ENCODE assay signal across 8 cellular contexts in genomic region chr7:95794917-95795515, GRCh38. TPM values are rescaled to one million over a fixed set of nuclear protein-coding genes. Genes with fewer than 3 reads are reported as not detected.
DNase-seq lines count a peak whose midpoint lies in the region; ATAC-seq, FAIRE-seq and TF ChIP-seq lines count a peak whose summit lies in the region.

No MANE protein-coding gene starts in this region.

- H3K27ac ChIP-seq in SJCRH30: no peak overlapping the region

- peaks cover 2% of the 10 kb centered on the region in 2 donors for H3K9me3 Mint-ChIP-seq in activated T-cell treated with anti-CD3 and anti-CD28 coated beads, Interleukin-2, amount 50 U/mL, for 72 hours
- peaks cover 3 to 15% of the 10 kb centered on the region in 2 donors for H3K9me3 Mint-ChIP-seq in effector memory CD8-positive, alpha-beta T cell

- peaks cover 29% of the 10 kb centered on the region for H3K4me1 ChIP-seq in SJCRH30

- no peak overlapping the region for H3K4me3 Mint-ChIP-seq in activated T-cell treated with anti-CD3 and anti-CD28 coated beads, Interleukin-2, amount 50 U/mL, for 72 hours
- H3K4me3 Mint-ChIP-seq in effector memory CD8-positive, alpha-beta T cell: no peak overlapping the region

- H3K27me3 ChIP-seq in SJCRH30: no peaks in the 10 kb centered on the region

- H3K9me3 ChIP-seq in SJCRH30 (replicated peaks): 0 out of 2 replicates have a peak, but pooled peaks cover 3% of the 10 kb centered on the region

- no peak overlapping the region for H3K4me3 ChIP-seq in GM12864 (ENCODE audit: low read depth, low read length)
- no peak overlapping the region for H3K4me3 ChIP-seq in SJCRH30

- no peaks in the 10 kb centered on the region for H3K36me3 Mint-ChIP-seq in activated T-cell treated with anti-CD3 and anti-CD28 coated beads, Interleukin-2, amount 50 U/mL, for 72 hours (ENCODE audit: insufficient read depth in 2 of 2)
- H3K36me3 Mint-ChIP-seq in effector memory CD8-positive, alpha-beta T cell (ENCODE audit: insufficient read depth): no peaks in the 10 kb centered on the region

- ATAC-seq in HG03095 (IDR thresholded peaks at IDR 0.05; ENCODE audit: unreplicated experiment): peak; percentile 65
- no peak for ATAC-seq in activated T-cell treated with anti-CD3 and anti-CD28 coated beads, Interleukin-2, amount 50 U/mL, for 72 hours (replicated peaks in 1 of 2)
- ATAC-seq in effector memory CD8-positive, alpha-beta T cell (replicated peaks): no peak

- no peak overlapping the region for H3K27ac Mint-ChIP-seq in activated T-cell treated with anti-CD3 and anti-CD28 coated beads, Interleukin-2, amount 50 U/mL, for 72 hours
- H3K27ac Mint-ChIP-seq in effector memory CD8-positive, alpha-beta T cell: no peak overlapping the region

- H3K4me1 Mint-ChIP-seq in activated T-cell treated with anti-CD3 and anti-CD28 coated beads, Interleukin-2, amount 50 U/mL, for 72 hours (ENCODE audit: low read depth): no peaks in the 10 kb centered on the region
- H3K4me1 Mint-ChIP-seq in effector memory CD8-positive, alpha-beta T cell (ENCODE audit: low read depth in 2 of 2): no peaks in the 10 kb centered on the region

- TF ChIP-seq CTCF in GM12864 (IDR thresholded peaks at IDR 0.05; ENCODE audit: low read depth, low read length, missing control alignments): peak; percentile 66

- H3K36me3 ChIP-seq in SJCRH30: no peaks in the 10 kb centered on the region

- FAIRE-seq in frontal cortex (lab: Jason Lieb, UNC): no peak

- peaks cover 14% of the 10 kb centered on the region for H3K27me3 Mint-ChIP-seq in activated T-cell treated with anti-CD3 and anti-CD28 coated beads, Interleukin-2, amount 50 U/mL, for 72 hours (ENCODE audit: low read depth)
- no peaks in the 10 kb centered on the region for H3K27me3 Mint-ChIP-seq in effector memory CD8-positive, alpha-beta T cell

- DNase-seq in GM12864 (ENCODE audit: low read depth) (peak; percentile 19), SJCRH30 (peak; percentile 44 to 70), kidney glomerular epithelial cell (lab: John Stamatoyannopoulos, UW) (peak; percentile 33), frontal cortex (ENCODE audit: low spot score in 2 of 2) (no peak), anterior cingulate cortex (lab: John Stamatoyannopoulos, UW) (no peak)
- no peak for DNase-seq in activated T-cell treated with anti-CD3 and anti-CD28 coated beads, Interleukin-2, amount 50 U/mL, for 72 hours
- DNase-seq in effector memory CD8-positive, alpha-beta T cell: no peak

RNA-seq across cellular contexts. Expression of gene DYNC1I1, which starts 22.7 kb away (rescaled TPM):
- total RNA-seq in SJCRH30 (2014; rRNA removed; shearing (Covaris generic)): 7.9 and 11.9 TPM in 2 replicates
- total RNA-seq in activated T-cell treated with anti-CD3 and anti-CD28 coated beads, Interleukin-2, amount 50 U/mL, for 72 hours: not detected
- total RNA-seq in frontal cortex: 157 TPM

Comparison
In these comparisons a context has a peak if more than half of its experiments do, and no peak if none do; other contexts are left out.
1. DNase-seq: peak in GM12864 (single experiment), SJCRH30 (2 of 2) and kidney glomerular epithelial cell (single experiment); none in activated T-cell treated with anti-CD3 and anti-CD28 coated beads, Interleukin-2, amount 50 U/mL, for 72 hours (0 of 2), frontal cortex (0 of 2), effector memory CD8-positive, alpha-beta T cell (0 of 3) and anterior cingulate cortex (0 of 58).